In genomic region chr20:48782073-48782472, GRCh38 we compare ENCODE assay signal across 20 cellular contexts.
"Had no signal": no experiment of that assay in that cellular context is flagged by ENCODE, and none has a peak within 500 bp of the region (broad histone marks: within the 10 kb centered on the region; RNA-seq: fewer than 3 reads in every experiment).

No MANE protein-coding gene starts in this region.

- H3K9me3 ChIP-seq: colonic mucosa, gastroesophageal sphincter, thoracic aorta had no signal

- H3K27ac ChIP-seq: colonic mucosa, gastroesophageal sphincter, thoracic aorta had no signal

- H3K4me1 ChIP-seq: colonic mucosa had no signal

- FAIRE-seq: kidney had no signal

- H3K4me3 ChIP-seq: colonic mucosa, gastroesophageal sphincter, heart left ventricle, lung, thoracic aorta, upper lobe of left lung had no signal

- H3K27me3 Mint-ChIP-seq: activated B cell treated with CpG ODN at 0.5 μM for 24 hours; natural killer cell treated with Interleukin-12 subunit alpha and Interleukin-12 subunit beta and Interleukin-15 and Interleukin-18, amount 100 ng/mL, for 72 hours had no signal

- H3K4me3 Mint-ChIP-seq: activated B cell treated with CpG ODN at 0.5 μM for 24 hours; activated naive CD4-positive, alpha-beta T cell treated with anti-CD3 and anti-CD28 coated beads for 36 hours; activated T-cell treated with anti-CD3 and anti-CD28 coated beads, Interleukin-2, amount 50 U/mL, for 4 hours; brain; mesothelial cell of epicardium; natural killer cell treated with Interleukin-12 subunit alpha and Interleukin-12 subunit beta and Interleukin-15 and Interleukin-18, amount 100 ng/mL, for 72 hours had no signal

- H3K27me3 ChIP-seq: colonic mucosa, heart left ventricle had no signal

- DNase-seq: activated B cell treated with CpG ODN at 0.5 μM for 24 hours; activated CD4-positive, alpha-beta T cell treated with anti-CD3 and anti-CD28 coated beads for 48 hours; activated CD8-positive, alpha-beta memory T cell treated with anti-CD3 and anti-CD28 coated beads, Interleukin-2, amount 50 U/mL, for 4 hours; activated naive CD4-positive, alpha-beta T cell treated with anti-CD3 and anti-CD28 coated beads for 36 hours; activated T-cell treated with anti-CD3 and anti-CD28 coated beads, Interleukin-2, amount 50 U/mL, for 4 hours; anterior cingulate cortex; central memory CD4-positive, alpha-beta T cell; colonic mucosa; heart left ventricle; kidney; T-helper 1 cell; T-helper 9 cell; upper lobe of left lung had no signal

- H3K36me3 ChIP-seq: colonic mucosa, gastroesophageal sphincter, heart left ventricle, thoracic aorta, upper lobe of left lung had no signal

- H3K4me1 Mint-ChIP-seq: activated B cell treated with CpG ODN at 0.5 μM for 24 hours had no signal

- H3K27ac Mint-ChIP-seq: activated B cell treated with CpG ODN at 0.5 μM for 24 hours; activated naive CD4-positive, alpha-beta T cell treated with anti-CD3 and anti-CD28 coated beads for 36 hours; mesothelial cell of epicardium; natural killer cell treated with Interleukin-12 subunit alpha and Interleukin-12 subunit beta and Interleukin-15 and Interleukin-18, amount 100 ng/mL, for 72 hours had no signal

- ATAC-seq: activated T-cell treated with anti-CD3 and anti-CD28 coated beads, Interleukin-2, amount 50 U/mL, for 4 hours; gastroesophageal sphincter; heart left ventricle; left lobe of liver had no signal
